ENCODE assay signal across 21 cellular contexts in the genomic region with DNA sequence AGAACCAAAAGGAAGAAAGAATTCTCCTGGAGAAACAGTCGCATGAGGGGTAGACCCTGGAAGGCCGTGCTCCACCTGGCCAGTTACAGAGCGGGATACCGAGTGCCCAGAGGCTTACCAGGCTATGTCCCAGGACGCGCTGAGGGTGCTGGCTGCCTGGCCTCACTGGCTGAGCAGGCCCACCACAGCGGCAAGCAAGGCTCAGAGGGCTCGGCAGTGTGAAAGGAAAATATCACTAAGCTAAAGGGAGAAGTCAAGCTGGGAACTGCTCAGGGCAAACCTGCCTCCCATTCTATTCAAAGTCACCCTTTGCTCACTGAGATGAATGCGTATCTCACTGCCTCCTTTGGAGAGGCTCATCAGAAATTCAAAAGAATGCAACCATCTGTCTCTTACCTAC.
"Had no signal": no experiment of that assay in that cellular context is flagged by ENCODE, and none has a peak within 500 bp of the region (broad histone marks: within the 10 kb centered on the region; RNA-seq: fewer than 3 reads in every experiment).

No MANE protein-coding gene starts in this region.

- H3K4me3 ChIP-seq: cardiac muscle cell, hepatocyte, smooth muscle cell, thyroid gland had no signal

- H3K4me3 Mint-ChIP-seq: activated naive CD8-positive, alpha-beta T cell treated with anti-CD3 and anti-CD28 coated beads for 36 hours; activated T-helper 1 cell treated with anti-CD3 and anti-CD28 coated beads, Interleukin-12 subunit alpha, Interleukin-12 subunit beta, Interleukin-2, Interleukin-4 antibody, amounts not matched to agents 30 ng/mL and 10 ng/mL and 1 ng/mL, durations not matched to agents 14 hours and 24 hours and 36 hours; effector memory CD8-positive, alpha-beta T cell; memory B cell; naive thymus-derived CD4-positive, alpha-beta T cell; stimulated activated naive B cell treated with anti-CD40 and anti-IgM and Interleukin-4, amounts not matched to agents 10 μg/mL and 1 μg/mL and 100 μg/mL, for 72 hours had no signal

- H3K9me3 Mint-ChIP-seq: activated naive CD8-positive, alpha-beta T cell treated with anti-CD3 and anti-CD28 coated beads for 36 hours; activated T-helper 1 cell treated with anti-CD3 and anti-CD28 coated beads, Interleukin-12 subunit alpha, Interleukin-12 subunit beta, Interleukin-2, Interleukin-4 antibody, amounts not matched to agents 30 ng/mL and 10 ng/mL and 1 ng/mL, durations not matched to agents 14 hours and 24 hours and 36 hours; effector memory CD8-positive, alpha-beta T cell; memory B cell; stimulated activated naive B cell treated with anti-CD40 and anti-IgM and Interleukin-4, amounts not matched to agents 10 μg/mL and 1 μg/mL and 100 μg/mL, for 72 hours had no signal

- H3K4me1 Mint-ChIP-seq: activated naive CD8-positive, alpha-beta T cell treated with anti-CD3 and anti-CD28 coated beads for 36 hours; memory B cell; stimulated activated naive B cell treated with anti-CD40 and anti-IgM and Interleukin-4, amounts not matched to agents 10 μg/mL and 1 μg/mL and 100 μg/mL, for 72 hours had no signal

- H3K9me3 ChIP-seq: thyroid gland had no signal

- H3K27ac ChIP-seq: cardiac muscle cell, epithelial cell of prostate, hepatocyte, VCaP had no signal

- H2AFZ ChIP-seq: hepatocyte had no signal

- H3K27me3 ChIP-seq: cardiac muscle cell, hepatocyte, thyroid gland had no signal

- H3K27ac Mint-ChIP-seq: activated naive CD8-positive, alpha-beta T cell treated with anti-CD3 and anti-CD28 coated beads for 36 hours; activated T-helper 1 cell treated with anti-CD3 and anti-CD28 coated beads, Interleukin-12 subunit alpha, Interleukin-12 subunit beta, Interleukin-2, Interleukin-4 antibody, amounts not matched to agents 30 ng/mL and 10 ng/mL and 1 ng/mL, durations not matched to agents 14 hours and 24 hours and 36 hours; effector memory CD8-positive, alpha-beta T cell; memory B cell; stimulated activated naive B cell treated with anti-CD40 and anti-IgM and Interleukin-4, amounts not matched to agents 10 μg/mL and 1 μg/mL and 100 μg/mL, for 72 hours had no signal

- ATAC-seq: effector memory CD8-positive, alpha-beta T cell; naive thymus-derived CD4-positive, alpha-beta T cell; sciatic nerve; stimulated activated naive B cell treated with anti-CD40 and anti-IgM and Interleukin-4, amounts not matched to agents 10 μg/mL and 1 μg/mL and 100 μg/mL, for 72 hours had no signal

- H3K27me3 Mint-ChIP-seq: activated naive CD8-positive, alpha-beta T cell treated with anti-CD3 and anti-CD28 coated beads for 36 hours; effector memory CD8-positive, alpha-beta T cell; memory B cell; naive thymus-derived CD4-positive, alpha-beta T cell; stimulated activated naive B cell treated with anti-CD40 and anti-IgM and Interleukin-4, amounts not matched to agents 10 μg/mL and 1 μg/mL and 100 μg/mL, for 72 hours had no signal

- H3K4me2 ChIP-seq: hepatocyte, smooth muscle cell had no signal

- DNase-seq: activated CD4-positive, alpha-beta T cell treated with anti-CD3 and anti-CD28 coated beads for 1 hour; activated naive CD8-positive, alpha-beta T cell treated with anti-CD3 and anti-CD28 coated beads for 36 hours; activated T-cell treated with anti-CD3 and anti-CD28 coated beads for 4 hours; amniotic stem cell; dermis blood vessel endothelial cell; effector memory CD8-positive, alpha-beta T cell; foreskin fibroblast; kidney glomerular epithelial cell; naive thymus-derived CD4-positive, alpha-beta T cell; stimulated activated CD4-positive, alpha-beta T cell treated with anti-CD3 and anti-CD28 coated beads, Interleukin-4, amount 100 ng/mL, for 4 hours; stimulated activated naive B cell treated with anti-CD40 and anti-IgM and Interleukin-4, amounts not matched to agents 10 μg/mL and 1 μg/mL and 100 μg/mL, for 72 hours; T-helper 2 cell; thyroid gland had no signal

- H3K79me2 ChIP-seq: hepatocyte had no signal
